ENCODE assay signal across 9 cellular contexts in the genomic region with DNA sequence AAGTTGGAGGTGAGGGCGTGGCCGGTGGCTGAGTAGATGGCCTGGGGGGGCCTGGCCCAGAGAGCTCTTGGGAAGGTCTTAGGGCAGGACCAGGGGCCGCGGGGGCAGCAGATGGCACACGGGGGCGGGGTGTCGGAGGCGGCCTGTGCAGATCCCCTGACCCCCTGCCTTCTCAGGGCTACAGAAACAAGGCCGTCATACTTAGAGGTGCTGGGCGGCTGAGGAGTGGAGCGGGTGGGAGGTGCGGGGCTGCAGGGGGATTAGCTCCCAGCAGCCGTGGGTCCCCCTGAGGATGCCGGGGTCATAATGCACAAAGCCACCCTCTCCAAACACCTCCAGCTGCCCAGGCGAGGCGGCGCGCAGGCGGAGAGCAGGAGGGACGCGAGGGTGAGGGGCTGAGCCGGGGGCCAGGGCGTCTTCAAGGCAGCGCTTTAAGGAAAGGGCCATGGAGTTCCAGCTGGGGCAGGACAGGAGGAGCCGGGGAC. TPM values are rescaled to one million over a fixed set of nuclear protein-coding genes. Genes with fewer than 3 reads are reported as not detected.
DNase-seq lines count a peak whose midpoint lies in the region; ATAC-seq and TF ChIP-seq lines count a peak whose summit lies in the region.
"Had no signal": no experiment of that assay in that cellular context is flagged by ENCODE, and none has a peak within 500 bp of the region (broad histone marks: within the 10 kb centered on the region; RNA-seq: fewer than 3 reads in every experiment).

No MANE protein-coding gene starts in this region.

- H3K4me1 ChIP-seq in spleen: peaks cover 3 to 29% (median 21%) of the 10 kb centered on the region in 6 donors

- no peak overlapping the region for H3K27ac ChIP-seq in HL-60 (replicated peaks)
- H3K27ac ChIP-seq in spleen: peak overlapping the region in 3 of 8 donors; percentile 64 to 84 (median 77)

- no peaks in the 10 kb centered on the region for H3K9me3 Mint-ChIP-seq in activated naive CD8-positive, alpha-beta T cell treated with anti-CD3 and anti-CD28 coated beads, Interleukin-2, amount 10 ng/mL, durations not matched to agents 7 days and 5 days
- H3K9me3 Mint-ChIP-seq in HFFc6: no peaks in the 10 kb centered on the region

- H3K4me3 ChIP-seq in HL-60 (replicated peaks; ENCODE audit: insufficient read depth, low read length) (peak overlapping the region; percentile 43), spleen (peak overlapping the region in 4 of 8 donors; percentile 36 to 70 (median 46))

- peak overlapping the region; percentile 80 for H3K27ac Mint-ChIP-seq in activated naive CD8-positive, alpha-beta T cell treated with anti-CD3 and anti-CD28 coated beads, Interleukin-2, amount 10 ng/mL, durations not matched to agents 7 days and 5 days
- H3K27ac Mint-ChIP-seq in HFFc6: no peak overlapping the region

- H3K36me3 ChIP-seq in spleen: no peaks in the 10 kb centered on the region

- intact Hi-C loops in spleen (cut with DNase I; ENCODE audit: low total_unique reads): loop anchor here (10.0 kb wide), 1 partner anchor 626 kb away; no protein-coding TSS in a partner anchor

- peak overlapping the region; percentile 87 for H3K4me3 Mint-ChIP-seq in activated naive CD8-positive, alpha-beta T cell treated with anti-CD3 and anti-CD28 coated beads, Interleukin-2, amount 10 ng/mL, durations not matched to agents 7 days and 5 days
- no peak overlapping the region for H3K4me3 Mint-ChIP-seq in HFFc6

- WGBS in spleen, 5 donors: 77 to 87% (median 86%) methylated on average over 23 to 25 of the region's 25 CpGs

- H3K27me3 Mint-ChIP-seq in activated naive CD8-positive, alpha-beta T cell treated with anti-CD3 and anti-CD28 coated beads, Interleukin-2, amount 10 ng/mL, durations not matched to agents 7 days and 5 days: peaks cover 35% of the 10 kb centered on the region
- H3K27me3 Mint-ChIP-seq in HFFc6 (ENCODE audit: insufficient read depth): peaks cover 2% of the 10 kb centered on the region; the same call in 1 of the 2 replicates

- no peak for DNase-seq in HL-60 (ENCODE audit: low read depth in 1 of 2, low spot score in 1 of 2)
- no peak for DNase-seq in activated naive CD8-positive, alpha-beta T cell treated with anti-CD3 and anti-CD28 coated beads, Interleukin-2, amount 10 ng/mL, durations not matched to agents 7 days and 5 days
- peak; percentile 32 for DNase-seq in left kidney (ENCODE audit: low read depth, low spot score)
- peak; percentile 76 for DNase-seq in spleen
- DNase-seq in NCI-H82 (lab: John Stamatoyannopoulos, UW): no peak
- no peak for DNase-seq in HFFc6
- no peak for DNase-seq in GM03348 (ENCODE audit: low spot score)
- DNase-seq: NCI-H1417 had no signal

- TF ChIP-seq POLR2A in spleen (IDR thresholded peaks at IDR 0.05): no peak

- peaks cover 8% of the 10 kb centered on the region for H3K4me1 Mint-ChIP-seq in activated naive CD8-positive, alpha-beta T cell treated with anti-CD3 and anti-CD28 coated beads, Interleukin-2, amount 10 ng/mL, durations not matched to agents 7 days and 5 days
- peaks cover 59% of the 10 kb centered on the region for H3K4me1 Mint-ChIP-seq in HFFc6 (ENCODE audit: low read depth)

- no peak for TF ChIP-seq CTCF in HL-60 (IDR thresholded peaks at IDR 0.05; ENCODE audit: insufficient read depth, low read length)
- no peak for TF ChIP-seq CTCF in spleen (IDR thresholded peaks at IDR 0.05 in 8 of 11, conservative IDR thresholded peaks at IDR 0.05 in 3 of 11)
- TF ChIP-seq CTCF in HFFc6 (IDR thresholded peaks at IDR 0.05): no peak

- POLR2A ChIA-PET in activated naive CD8-positive, alpha-beta T cell treated with anti-CD3 and anti-CD28 coated beads, Interleukin-2, amount 10 ng/mL, durations not matched to agents 7 days and 5 days (lab: Charles Lee): interaction anchor here (0.6 to 1.3 kb wide), 2 partner anchors 341 to 623 kb away, joined by 3 to 6 read pairs; no protein-coding TSS in a partner anchor

- H3K27me3 ChIP-seq in HL-60 (ENCODE audit: insufficient read depth, poor library complexity, severe bottlenecking) (peaks cover 15% of the 10 kb centered on the region), spleen (replicated peaks in 1 of 7) (peaks cover 0 to 44% (median 4%) of the 10 kb centered on the region in 7 donors)

- no peaks in the 10 kb centered on the region for H3K36me3 Mint-ChIP-seq in activated naive CD8-positive, alpha-beta T cell treated with anti-CD3 and anti-CD28 coated beads, Interleukin-2, amount 10 ng/mL, durations not matched to agents 7 days and 5 days
- H3K36me3 Mint-ChIP-seq in HFFc6 (ENCODE audit: low read depth): no peaks in the 10 kb centered on the region

- ATAC-seq in activated naive CD8-positive, alpha-beta T cell treated with anti-CD3 and anti-CD28 coated beads, Interleukin-2, amount 10 ng/mL, durations not matched to agents 7 days and 5 days (ENCODE audit: low read depth): no peak
- no peak for ATAC-seq in GM18873 (IDR thresholded peaks at IDR 0.05; ENCODE audit: low FRiP score, unreplicated experiment)

- H3K9me3 ChIP-seq in spleen: no peaks in the 10 kb centered on the region

RNA-seq across cellular contexts. Expression of a gene that starts 40.4 kb away (rescaled TPM):
- total RNA-seq in activated naive CD8-positive, alpha-beta T cell treated with anti-CD3 and anti-CD28 coated beads, Interleukin-2, amount 10 ng/mL, durations not matched to agents 7 days and 5 days: 10 to 100 TPM; 26.0 to 26.9 TPM
- 10 to 100 TPM; 26.3 to 42.4 (median 29.7) TPM for total RNA-seq in spleen
- polyA plus RNA-seq in spleen: 10 to 100 TPM; 60.9 to 68.8 (median 63.6) TPM
- total RNA-seq in HFFc6 (2021; fragmentation: NEBNext Ultra II Directional; extraction: Animal tissue kit (Norgen Biotek cat#: 25700)): 10 to 100 TPM; 12.7 to 23.6 (median 15.3) TPM

Comparison
In these comparisons a context has a peak if more than half of its experiments do, and no peak if none do; other contexts are left out.
1. DNase-seq: peak in left kidney (single experiment) and spleen (single experiment); none in HL-60 (0 of 2), activated naive CD8-positive, alpha-beta T cell treated with anti-CD3 and anti-CD28 coated beads, Interleukin-2, amount 10 ng/mL, durations not matched to agents 7 days and 5 days (single experiment), NCI-H82 (single experiment), HFFc6 (single experiment) and GM03348 (single experiment).